14 cellular contexts compared by ENCODE assay signal in the genomic region with DNA sequence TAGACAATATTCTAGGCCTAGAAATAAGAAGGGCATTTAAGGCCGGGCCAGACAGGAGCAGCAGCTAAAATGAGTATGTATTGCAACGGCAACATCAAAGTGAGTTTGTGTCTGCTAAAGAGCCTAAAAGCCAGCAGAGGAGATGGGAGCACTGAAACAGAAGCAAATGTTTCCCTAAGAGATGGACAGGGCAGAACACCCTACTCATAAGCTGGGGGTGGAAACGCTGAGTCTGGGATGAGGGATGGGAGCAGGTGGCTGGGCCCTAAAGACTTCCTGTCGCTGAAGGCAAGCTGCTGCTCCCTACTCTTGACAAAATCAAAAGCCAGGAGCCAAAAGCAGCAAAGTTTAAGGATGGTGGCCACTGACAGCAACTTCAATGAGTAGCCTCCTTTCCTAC. TPM values are rescaled to one million over a fixed set of nuclear protein-coding genes. Genes with fewer than 3 reads are reported as not detected.
A peak's percentile ranks its signal among the peaks of the same experiment; 100 is the strongest.
DNase-seq lines count a peak whose midpoint lies in the region; ATAC-seq and TF ChIP-seq lines count a peak whose summit lies in the region.
"Had no signal": no experiment of that assay in that cellular context is flagged by ENCODE, and none has a peak within 500 bp of the region (broad histone marks: within the 10 kb centered on the region; RNA-seq: fewer than 3 reads in every experiment).

No MANE protein-coding gene starts in this region.

- H3K36me3 ChIP-seq in mesendoderm (ENCODE audit: control insufficient read depth, insufficient read depth, low read length) (no peaks in the 10 kb centered on the region), left ventricle myocardium inferior (peaks cover 34% of the 10 kb centered on the region)

- H4K8ac ChIP-seq in H9 (replicated peaks; ENCODE audit: insufficient read length, low read depth, low read length) (no peak overlapping the region), mesendoderm (ENCODE audit: low read depth, low read length) (no peak overlapping the region)

- H2AK5ac ChIP-seq in H9 (ENCODE audit: insufficient read length, low read length) (no peak overlapping the region), mesendoderm (ENCODE audit: low read length) (no peak overlapping the region)

- no peak overlapping the region for H2AFZ ChIP-seq in H9 (ENCODE audit: low read length)

- H3K18ac ChIP-seq in H9 (ENCODE audit: insufficient read length, low read depth, low read length) (no peak overlapping the region), mesendoderm (ENCODE audit: low read length) (no peak overlapping the region)

- H3K27ac Mint-ChIP-seq in H9 (peak overlapping the region in 2 of 3 experiments; percentile 85 to 94; a peak in 5 of 7 replicates), T-cell (peak overlapping the region; percentile 57 to 79), mesothelial cell of epicardium (peak overlapping the region; percentile 73)
- H3K27ac Mint-ChIP-seq in stimulated activated effector memory CD8-positive, alpha-beta T cell treated with anti-CD3 and anti-CD28 coated beads, Interleukin-12 subunit alpha, Interleukin-12 subunit beta, amount 100 ng/mL, for 72 hours = peak overlapping the region; percentile 27
- H3K27ac Mint-ChIP-seq: activated T-cell treated with anti-CD3 and anti-CD28 coated beads, Interleukin-2, amount 50 U/mL, for 24 hours; stimulated activated naive CD8-positive, alpha-beta T cell treated with anti-CD3 and anti-CD28 coated beads, Interleukin-15, Interleukin-2, amounts not matched to agents 100 ng/mL and 50 ng/mL, for 24 hours had no signal

- H3K79me1 ChIP-seq in H9 (ENCODE audit: insufficient read depth, low read depth, low read length, poor library complexity, severe bottlenecking) (no peaks in the 10 kb centered on the region), mesendoderm (ENCODE audit: low read length) (no peaks in the 10 kb centered on the region)

- H3K27ac ChIP-seq in H9 (ENCODE audit: insufficient read length, low read depth, low read length) = no peak overlapping the region
- no peak overlapping the region for H3K27ac ChIP-seq in mesendoderm (ENCODE audit: low read depth, low read length)
- no peak overlapping the region for H3K27ac ChIP-seq in left ventricle myocardium inferior (replicated peaks)

- peaks cover 31 to 35% of the 10 kb centered on the region in 2 experiments for H3K4me1 Mint-ChIP-seq in H9
- peaks cover 24 to 32% (median 25%) of the 10 kb centered on the region in 3 donors for H3K4me1 Mint-ChIP-seq in T-cell
- peaks cover 22% of the 10 kb centered on the region for H3K4me1 Mint-ChIP-seq in mesothelial cell of epicardium
- H3K4me1 Mint-ChIP-seq in stimulated activated effector memory CD8-positive, alpha-beta T cell treated with anti-CD3 and anti-CD28 coated beads, Interleukin-12 subunit alpha, Interleukin-12 subunit beta, amount 100 ng/mL, for 72 hours = peaks cover 10% of the 10 kb centered on the region

- H3K56ac ChIP-seq in H9 (ENCODE audit: insufficient read length, low read depth, low read length) (no peak overlapping the region), mesendoderm (ENCODE audit: low read length) (no peak overlapping the region)

- no peak overlapping the region for H3T11ph ChIP-seq in H9 (ENCODE audit: low read length)

- CTCF ChIA-PET in T-cell (lab: Charles Lee) = interaction anchor here in 1 of 2 donors (0.5 kb wide), 1 partner anchor 211 kb away, joined by 4 read pairs; no protein-coding TSS in a partner anchor

- H2BK5ac ChIP-seq in H9 (ENCODE audit: insufficient read length, low read length) = no peak overlapping the region
- H2BK5ac ChIP-seq in mesendoderm (ENCODE audit: low read length) = no peak overlapping the region

- H3K4me3 Mint-ChIP-seq in H9 = no peak overlapping the region
- H3K4me3 Mint-ChIP-seq in T-cell = peak overlapping the region; percentile 56 to 67 (median 59)
- no peak overlapping the region for H3K4me3 Mint-ChIP-seq in mesothelial cell of epicardium
- H3K4me3 Mint-ChIP-seq in stimulated activated effector memory CD8-positive, alpha-beta T cell treated with anti-CD3 and anti-CD28 coated beads, Interleukin-12 subunit alpha, Interleukin-12 subunit beta, amount 100 ng/mL, for 72 hours = no peak overlapping the region
- H3K4me3 Mint-ChIP-seq: effector memory CD8-positive, alpha-beta T cell had no signal

- H3K9me3 ChIP-seq in H9 (ENCODE audit: control insufficient read depth, low read depth, low read length) (no peaks in the 10 kb centered on the region), left ventricle myocardium inferior (replicated peaks) (no peaks in the 10 kb centered on the region)

- H3K4me2 ChIP-seq in H9 (ENCODE audit: insufficient read depth, insufficient read length, low read length) (no peak overlapping the region), mesendoderm (ENCODE audit: low read length) (no peak overlapping the region)

- H3K9ac ChIP-seq in H9 (ENCODE audit: extremely low read depth, insufficient read length, low read length) (no peak overlapping the region), mesendoderm (ENCODE audit: low read length) (no peak overlapping the region)

- H3K23me2 ChIP-seq in H9 (ENCODE audit: insufficient read length, low read depth, low read length, poor library complexity, severe bottlenecking) = no peaks in the 10 kb centered on the region

- H3K4me3 ChIP-seq in mesendoderm (ENCODE audit: low read length) (no peak overlapping the region), left ventricle myocardium inferior (no peak overlapping the region)

- POLR2A ChIA-PET in T-cell (lab: Charles Lee) = no interaction called here

- no peak overlapping the region for H2BK12ac ChIP-seq in H9 (ENCODE audit: insufficient read length, low read depth, low read length)

- H3K36me3 Mint-ChIP-seq in H9 (ENCODE audit: insufficient read depth in 1 of 3, low read depth in 3 of 3) (peaks cover 0 to 6% (median 2%) of the 10 kb centered on the region in 3 experiments; a peak in 4 of 7 replicates), T-cell (peaks cover 4% of the 10 kb centered on the region), mesothelial cell of epicardium (peaks cover 49% of the 10 kb centered on the region)
- peaks cover 53% of the 10 kb centered on the region for H3K36me3 Mint-ChIP-seq in stimulated activated effector memory CD8-positive, alpha-beta T cell treated with anti-CD3 and anti-CD28 coated beads, Interleukin-12 subunit alpha, Interleukin-12 subunit beta, amount 100 ng/mL, for 72 hours

- H4K91ac ChIP-seq in H9 (ENCODE audit: insufficient read length, low read depth, low read length) = no peak overlapping the region

- H3K27me3 Mint-ChIP-seq in H9 (ENCODE audit: low read depth) (no peaks in the 10 kb centered on the region), T-cell (no peaks in the 10 kb centered on the region), mesothelial cell of epicardium (ENCODE audit: low read depth) (no peaks in the 10 kb centered on the region)
- H3K27me3 Mint-ChIP-seq: activated T-cell treated with anti-CD3 and anti-CD28 coated beads, Interleukin-2, amount 50 U/mL, for 24 hours; effector memory CD8-positive, alpha-beta T cell; stimulated activated naive CD8-positive, alpha-beta T cell treated with anti-CD3 and anti-CD28 coated beads, Interleukin-15, Interleukin-2, amounts not matched to agents 100 ng/mL and 50 ng/mL, for 24 hours had no signal

- no peaks in the 10 kb centered on the region for H3K9me3 Mint-ChIP-seq in H9
- no peaks in the 10 kb centered on the region for H3K9me3 Mint-ChIP-seq in T-cell
- no peaks in the 10 kb centered on the region for H3K9me3 Mint-ChIP-seq in mesothelial cell of epicardium
- no peaks in the 10 kb centered on the region for H3K9me3 Mint-ChIP-seq in stimulated activated effector memory CD8-positive, alpha-beta T cell treated with anti-CD3 and anti-CD28 coated beads, Interleukin-12 subunit alpha, Interleukin-12 subunit beta, amount 100 ng/mL, for 72 hours
- H3K9me3 Mint-ChIP-seq: activated T-cell treated with anti-CD3 and anti-CD28 coated beads, Interleukin-2, amount 50 U/mL, for 24 hours; effector memory CD8-positive, alpha-beta T cell; immature natural killer cell; stimulated activated naive CD8-positive, alpha-beta T cell treated with anti-CD3 and anti-CD28 coated beads, Interleukin-15, Interleukin-2, amounts not matched to agents 100 ng/mL and 50 ng/mL, for 24 hours had no signal

- H4K5ac ChIP-seq in H9 (ENCODE audit: insufficient read length, low read depth, low read length) (no peak overlapping the region), mesendoderm (ENCODE audit: low read length) (no peak overlapping the region)

- no peaks in the 10 kb centered on the region for H3K79me2 ChIP-seq in H9 (ENCODE audit: insufficient read depth, low read length)
- H3K79me2 ChIP-seq in mesendoderm (ENCODE audit: control insufficient read depth, insufficient read depth, low read length) = no peaks in the 10 kb centered on the region

- no peaks in the 10 kb centered on the region for H3K27me3 ChIP-seq in H9 (ENCODE audit: insufficient read depth, low read length)
- H3K27me3 ChIP-seq in mesendoderm (ENCODE audit: insufficient read depth, low read length, poor library complexity) = no peaks in the 10 kb centered on the region
- H3K27me3 ChIP-seq in left ventricle myocardium inferior (ENCODE audit: low read depth) = no peaks in the 10 kb centered on the region

- no peak overlapping the region for H3K4ac ChIP-seq in H9 (ENCODE audit: low read depth, low read length)
- no peak overlapping the region for H3K4ac ChIP-seq in mesendoderm (ENCODE audit: low read depth, low read length)

- no peaks in the 10 kb centered on the region for H4K20me1 ChIP-seq in H9 (ENCODE audit: control insufficient read depth, insufficient read depth, insufficient read length)

- no peak overlapping the region for H2BK15ac ChIP-seq in H9 (ENCODE audit: low read depth, low read length)
- H2BK15ac ChIP-seq in mesendoderm (replicated peaks; ENCODE audit: low read depth) = no peak overlapping the region

- intact Hi-C loops in left ventricle myocardium inferior (cut with micrococcal nuclease) = no loop called here

- DNase-seq in H9 (no peak), T-cell (no peak), mesothelial cell of epicardium (ENCODE audit: low spot score in 2 of 2, unreplicated experiment in 2 of 2) (no peak), mesendoderm (no peak), left ventricle myocardium inferior (no peak)
- no peak for DNase-seq in stimulated activated effector memory CD8-positive, alpha-beta T cell treated with anti-CD3 and anti-CD28 coated beads, Interleukin-12 subunit alpha, Interleukin-12 subunit beta, amount 100 ng/mL, for 72 hours (ENCODE audit: low spot score in 2 of 2)
- no peak for DNase-seq in activated CD4-positive, alpha-beta T cell treated with anti-CD3 and anti-CD28 coated beads, Interleukin-2, amount 50 U/mL, for 48 hours
- no peak for DNase-seq in activated CD8-positive, alpha-beta memory T cell treated with anti-CD3 and anti-CD28 coated beads, Interleukin-2, amount 50 U/mL, for 4 hours
- DNase-seq: effector memory CD8-positive, alpha-beta T cell; foreskin melanocyte; OCI-M1 had no signal

- no peak overlapping the region; the same call in 1 of the 2 replicates for H3K14ac ChIP-seq in H9 (ENCODE audit: insufficient read depth, low read length)

- H3K4me1 ChIP-seq in H9 (ENCODE audit: insufficient read depth, low read length) = peaks cover 12% of the 10 kb centered on the region
- no peaks in the 10 kb centered on the region for H3K4me1 ChIP-seq in mesendoderm (ENCODE audit: control insufficient read depth, low read depth, low read length)
- peaks cover 31% of the 10 kb centered on the region for H3K4me1 ChIP-seq in left ventricle myocardium inferior

- TF ChIP-seq CTCF in H9 (conservative IDR thresholded peaks at IDR 0.05) (no peak), mesothelial cell of epicardium (IDR thresholded peaks at IDR 0.05; ENCODE audit: unreplicated experiment) (no peak), left ventricle myocardium inferior (IDR thresholded peaks at IDR 0.05; ENCODE audit: borderline replicate concordance) (no peak)

- WGBS in H9 (ENCODE audit: extremely low coverage, insufficient read length, low lambda C conversion rate) = no CpG with 5 or more reads among the region's 4 CpGs
- whole genome bisulfite sequencing in mesendoderm (ENCODE audit: extremely low coverage, insufficient coverage, low lambda C conversion rate) = no CpG with 5 or more reads among the region's 4 CpGs

- H3K23ac ChIP-seq in H9 (ENCODE audit: insufficient read length, low read depth, low read length) = no peak overlapping the region
- no peak overlapping the region for H3K23ac ChIP-seq in mesendoderm (ENCODE audit: low read length)

- no peak overlapping the region for H2BK120ac ChIP-seq in H9 (ENCODE audit: low read depth, low read length, poor library complexity, severe bottlenecking)
- no peak overlapping the region for H2BK120ac ChIP-seq in mesendoderm (ENCODE audit: low read depth, low read length)

- ATAC-seq in T-cell (replicated peaks in 1 of 4) = no peak
- no peak for ATAC-seq in stimulated activated effector memory CD8-positive, alpha-beta T cell treated with anti-CD3 and anti-CD28 coated beads, Interleukin-12 subunit alpha, Interleukin-12 subunit beta, amount 100 ng/mL, for 72 hours
- ATAC-seq: effector memory CD8-positive, alpha-beta T cell had no signal

- no peak overlapping the region for H2BK20ac ChIP-seq in H9 (ENCODE audit: low read depth, low read length, poor library complexity, severe bottlenecking)

RNA-seq across cellular contexts. Expression of gene NAP1L5, which starts 40.5 kb away (rescaled TPM):
- 2.1 and 2.2 TPM in 2 replicates for total RNA-seq in H9 (2021)
- total RNA-seq in T-cell = 10 to 100 TPM in 2 of 5 donors, 1 to 10 TPM in 3; 1.2 to 10.4 (median 2.3) TPM
- total RNA-seq in mesothelial cell of epicardium = 4.4 to 4.9 TPM (median 4.7 TPM) in 3 replicates
- polyA plus RNA-seq in mesendoderm (2013, experiment 1 of 2) = 4.0 TPM
- 4.2 TPM for polyA plus RNA-seq in mesendoderm (2013, experiment 2 of 2)
- total RNA-seq in left ventricle myocardium inferior = 3.5 TPM

Comparison
In these comparisons a context has a peak if more than half of its experiments do, and no peak if none do; other contexts are left out.
1. H3K27ac Mint-ChIP-seq: peak in every context shown above with its lines; median percentile 90 in H9; 73 in mesothelial cell of epicardium; 68 in T-cell; 27 in stimulated activated effector memory CD8-positive, alpha-beta T cell treated with anti-CD3 and anti-CD28 coated beads, Interleukin-12 subunit alpha, Interleukin-12 subunit beta, amount 100 ng/mL, for 72 hours.
2. H3K4me3 Mint-ChIP-seq: peak in T-cell (3 of 3); none in H9 (0 of 2), mesothelial cell of epicardium (single experiment) and stimulated activated effector memory CD8-positive, alpha-beta T cell treated with anti-CD3 and anti-CD28 coated beads, Interleukin-12 subunit alpha, Interleukin-12 subunit beta, amount 100 ng/mL, for 72 hours (single experiment).